4 cellular contexts compared by ENCODE assay signal in the genomic region with DNA sequence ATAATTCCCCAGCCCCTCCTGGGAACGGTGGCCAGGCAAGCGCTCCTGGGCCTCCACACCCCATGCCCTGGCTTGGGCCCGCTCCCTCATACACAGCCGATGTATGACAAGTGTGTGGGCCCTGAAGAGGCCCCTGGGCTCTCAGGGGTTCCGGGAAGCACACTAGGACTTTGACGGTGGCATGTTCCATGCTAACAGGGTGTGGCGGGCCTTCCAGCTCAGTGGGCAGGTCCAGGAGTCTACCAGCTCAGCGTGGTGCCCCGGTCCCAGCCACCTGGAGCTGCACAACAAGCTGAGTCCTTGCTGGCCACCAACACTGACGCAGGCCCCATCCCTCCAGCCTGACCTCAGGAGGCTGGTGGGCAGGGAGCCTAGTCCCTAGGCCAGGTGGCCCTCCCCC. TPM values are rescaled to one million over a fixed set of nuclear protein-coding genes. Genes with fewer than 3 reads are reported as not detected.
"Had no signal": no experiment of that assay in that cellular context is flagged by ENCODE, and none has a peak within 500 bp of the region (broad histone marks: within the 10 kb centered on the region; RNA-seq: fewer than 3 reads in every experiment).

No MANE protein-coding gene starts in this region.

- ATAC-seq: GM12878 had no signal

- DNase-seq: GDM1, GF-D8 had no signal

- H3K4me3 ChIP-seq: GM12878 had no signal

RNA-seq across cellular contexts. Expression of a gene that starts 24.4 kb away (rescaled TPM):
- total RNA-seq: G401, GM12878 had no signal
- polyA plus RNA-seq: GM12878 had no signal
